In the genomic region with DNA sequence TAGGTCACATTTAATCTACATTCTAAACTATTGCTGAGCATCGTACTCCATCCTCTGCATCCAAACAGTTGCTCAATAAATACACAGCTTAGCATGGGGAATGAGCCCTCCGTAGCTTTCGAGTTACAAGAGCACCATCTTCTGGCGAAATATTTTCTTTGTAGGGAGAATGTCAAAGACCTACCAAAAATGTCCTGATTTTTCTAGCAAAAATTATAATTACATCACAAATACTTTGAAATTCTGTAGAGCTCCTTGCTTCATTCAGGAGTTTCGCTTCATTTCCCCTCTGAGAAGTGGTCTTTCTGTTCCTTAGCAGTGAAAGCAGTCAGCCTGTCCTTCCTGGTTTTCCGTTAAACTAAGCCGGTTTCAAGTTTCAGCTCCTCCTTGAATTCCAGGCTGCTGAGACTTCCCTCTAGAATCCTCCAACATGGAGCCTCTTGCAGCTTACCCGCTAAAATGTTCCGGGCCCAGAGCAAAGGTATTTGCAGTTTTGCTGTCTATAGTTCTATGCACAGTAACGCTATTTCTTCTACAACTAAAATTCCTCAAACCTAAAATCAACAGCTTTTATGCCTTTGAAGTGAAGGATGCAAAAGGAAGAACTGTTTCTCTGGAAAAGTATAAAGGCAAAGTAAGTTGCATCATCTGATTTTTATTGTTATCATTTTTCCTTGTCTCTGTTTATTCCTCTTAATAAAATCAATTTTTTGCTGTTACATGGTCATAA, we compare ENCODE assay signal across 8 cellular contexts. TPM values are rescaled to one million over a fixed set of nuclear protein-coding genes. Genes with fewer than 3 reads are reported as not detected.
DNase-seq lines count a peak whose midpoint lies in the region; ATAC-seq, FAIRE-seq and TF ChIP-seq lines count a peak whose summit lies in the region.

A gene with protein sequence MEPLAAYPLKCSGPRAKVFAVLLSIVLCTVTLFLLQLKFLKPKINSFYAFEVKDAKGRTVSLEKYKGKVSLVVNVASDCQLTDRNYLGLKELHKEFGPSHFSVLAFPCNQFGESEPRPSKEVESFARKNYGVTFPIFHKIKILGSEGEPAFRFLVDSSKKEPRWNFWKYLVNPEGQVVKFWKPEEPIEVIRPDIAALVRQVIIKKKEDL (plus strand): TSS at position 409 of the 730 bp plus-strand sequence. CDS start 22 bp downstream, at position 431.

- peak within 1 kb of the TSS; percentile 79 for H3K4me2 ChIP-seq in mammary epithelial cell (ENCODE audit: insufficient read depth, low read depth, low read length)

- no peaks in the 10 kb centered on the region for H3K36me3 Mint-ChIP-seq in stimulated activated memory B cell treated with anti-CD40 and anti-IgM and Interleukin-4, amounts not matched to agents 10 μg/mL and 1 μg/mL and 100 μg/mL, for 72 hours

- H3K4me1 ChIP-seq in A673 (ENCODE audit: insufficient read depth, low read length, poor library complexity, severe bottlenecking), result peaks cover 6% of the 10 kb centered on the region
- peaks cover 8% of the 10 kb centered on the region for H3K4me1 ChIP-seq in mammary epithelial cell (ENCODE audit: insufficient read depth, low read length)
- H3K4me1 ChIP-seq in small intestine (ENCODE audit: control insufficient read depth in 2 of 2, insufficient read depth in 1 of 2, low read depth in 1 of 2, low read length in 1 of 2), result peaks cover 0 to 2% of the 10 kb centered on the region in 2 donors

- no peak within 1 kb of the TSS for H3K27ac Mint-ChIP-seq in stimulated activated memory B cell treated with anti-CD40 and anti-IgM and Interleukin-4, amounts not matched to agents 10 μg/mL and 1 μg/mL and 100 μg/mL, for 72 hours

- POLR2A ChIA-PET in A673 (lab: Charles Lee; ENCODE audit: low non-redundant PET), result interaction anchor here (0.6 to 1.3 kb wide), 4 partner anchors 13 to 407 kb away, joined by 3 to 4 read pairs (median 3); no protein-coding TSS in a partner anchor

- H3K4me1 Mint-ChIP-seq in stimulated activated memory B cell treated with anti-CD40 and anti-IgM and Interleukin-4, amounts not matched to agents 10 μg/mL and 1 μg/mL and 100 μg/mL, for 72 hours, result peaks cover 8% of the 10 kb centered on the region

- intact Hi-C loops in A673 (cut with micrococcal nuclease; ENCODE audit: unreplicated experiment) (loop anchor here (10.0 kb wide), 1 partner anchor 435 kb away; no protein-coding TSS in a partner anchor), mammary epithelial cell (cut with micrococcal nuclease) (loop anchor here (1.0 to 10.0 kb wide), 5 partner anchors 13 to 915 kb away; partner anchors contain the start of gene SNX18)

- H3K9me3 Mint-ChIP-seq in stimulated activated memory B cell treated with anti-CD40 and anti-IgM and Interleukin-4, amounts not matched to agents 10 μg/mL and 1 μg/mL and 100 μg/mL, for 72 hours, result peaks cover 5% of the 10 kb centered on the region

- in situ Hi-C loops in mammary epithelial cell (cut with MboI; ENCODE audit: low sequenced_read_pairs in 2 of 2), result loop anchor here (5.0 to 10.0 kb wide), 2 partner anchors 253 to 255 kb away; no protein-coding TSS in a partner anchor

- H3K27me3 ChIP-seq in A673 (replicated peaks; ENCODE audit: insufficient read depth, low read depth, low read length, poor library complexity) (no peaks in the 10 kb centered on the region), mammary epithelial cell (ENCODE audit: insufficient read depth, low read length) (no peaks in the 10 kb centered on the region), small intestine (ENCODE audit: control insufficient read depth in 2 of 2, insufficient read depth in 2 of 2, low read length in 2 of 2) (no peaks in the 10 kb centered on the region)

- H2AFZ ChIP-seq in mammary epithelial cell (ENCODE audit: low read depth, low read length), result peak within 1 kb of the TSS; percentile 86

- peak; percentile 47 for FAIRE-seq in islet of Langerhans (lab: Jason Lieb, UNC)
- FAIRE-seq in small intestine (lab: Jason Lieb, UNC), result no peak

- peaks cover 34% of the 10 kb centered on the region for H3K27me3 Mint-ChIP-seq in stimulated activated memory B cell treated with anti-CD40 and anti-IgM and Interleukin-4, amounts not matched to agents 10 μg/mL and 1 μg/mL and 100 μg/mL, for 72 hours

- H3K79me2 ChIP-seq in mammary epithelial cell (ENCODE audit: insufficient read depth, low read length), result peaks cover 21% of the 10 kb centered on the region

- no peak for ATAC-seq in GM18868 (IDR thresholded peaks at IDR 0.05; ENCODE audit: unreplicated experiment)
- no peak for ATAC-seq in stimulated activated memory B cell treated with anti-CD40 and anti-IgM and Interleukin-4, amounts not matched to agents 10 μg/mL and 1 μg/mL and 100 μg/mL, for 72 hours

- DNase-seq in A673 (ENCODE audit: low spot score) (peak; percentile 89), NCI-H748 (lab: John Stamatoyannopoulos, UW; ENCODE audit: unreplicated experiment) (peak; percentile 57), mammary epithelial cell (peak; percentile 78), small intestine (peak; percentile 26)

- H3K4me3 ChIP-seq in A673 (ENCODE audit: low read depth, low read length, poor library complexity, severe bottlenecking) (peak within 1 kb of the TSS; percentile 62), mammary epithelial cell (replicated peaks in 1 of 3; ENCODE audit: insufficient read depth in 1 of 3, low read depth in 2 of 3, low read length in 3 of 3) (peak within 1 kb of the TSS; percentile 56 to 93 (median 92)), small intestine (ENCODE audit: low read depth in 1 of 2, low read length in 2 of 2) (no peak within 1 kb of the TSS)

- dilution Hi-C loops in mammary epithelial cell (cut with HindIII; ENCODE audit: low sequenced_read_pairs), result no loop called here

- H3K9me3 ChIP-seq in A673 (ENCODE audit: low read depth, low read length, poor library complexity, severe bottlenecking), result no peaks in the 10 kb centered on the region
- H3K9me3 ChIP-seq in mammary epithelial cell (replicated peaks; ENCODE audit: insufficient read depth, low read length), result no peaks in the 10 kb centered on the region
- no peaks in the 10 kb centered on the region for H3K9me3 ChIP-seq in small intestine (ENCODE audit: control insufficient read depth, low read depth)

- BruUV-seq in A673 (replicated peaks; lab: Mats Ljungman, UMichigan) (no TSS peak), mammary epithelial cell (replicated peaks; lab: Mats Ljungman, UMichigan) (no TSS peak)

- H4K20me1 ChIP-seq in mammary epithelial cell (ENCODE audit: insufficient read depth, low read length), result no peaks in the 10 kb centered on the region

- TF ChIP-seq CTCF in A673 (conservative IDR thresholded peaks at IDR 0.05; ENCODE audit: low read depth, low read length) (peak; percentile 83), GM12872 (IDR thresholded peaks at IDR 0.05; ENCODE audit: insufficient read depth, low read depth, low read length) (0 out of 3 replicates have a peak, but pooled peaks have one; percentile 10), mammary epithelial cell (conservative IDR thresholded peaks at IDR 0.05 in 1 of 2, IDR thresholded peaks at IDR 0.05 in 1 of 2; ENCODE audit: extremely low read depth in 1 of 2, insufficient read depth in 1 of 2, low read depth in 1 of 2, low read length in 2 of 2) (peak; percentile 49 to 63)

- H3K9ac ChIP-seq in mammary epithelial cell (ENCODE audit: insufficient read depth, low read length), result peak within 1 kb of the TSS; percentile 79

- CTCF ChIA-PET in A673 (lab: Charles Lee), result interaction anchor here (0.5 to 1.5 kb wide), 12 partner anchors 11 to 642 kb away, joined by 3 to 27 read pairs (median 4); partner anchors contain the start of gene SNX18
- CTCF ChIA-PET in mammary epithelial cell (lab: Charles Lee; ENCODE audit: low non-redundant PET), result interaction anchor here (0.6 to 1.6 kb wide), 8 partner anchors 12 to 292 kb away, joined by 3 to 31 read pairs (median 6); no protein-coding TSS in a partner anchor

- H3K36me3 ChIP-seq in A673 (ENCODE audit: insufficient read depth, low read length, poor library complexity, severe bottlenecking), result peaks cover 30% of the 10 kb centered on the region
- H3K36me3 ChIP-seq in mammary epithelial cell (ENCODE audit: insufficient read depth, low read length), result no peaks in the 10 kb centered on the region
- no peaks in the 10 kb centered on the region for H3K36me3 ChIP-seq in small intestine (ENCODE audit: control insufficient read depth in 2 of 2, insufficient read depth in 2 of 2, low read length in 2 of 2)

- WGBS in mammary epithelial cell (ENCODE audit: low coverage, missing lambda C conversion rate), result 2% methylated on average over 10 of the region's 10 CpGs
- 6 to 11% (median 8%) methylated on average over 10 of the region's 10 CpGs for WGBS in small intestine, 3 donors

- H3K4me3 Mint-ChIP-seq in stimulated activated memory B cell treated with anti-CD40 and anti-IgM and Interleukin-4, amounts not matched to agents 10 μg/mL and 1 μg/mL and 100 μg/mL, for 72 hours, result no peak within 1 kb of the TSS

- peak within 1 kb of the TSS; percentile 87 for H3K27ac ChIP-seq in A673 (ENCODE audit: low read depth, low read length, poor library complexity, severe bottlenecking)
- peak within 1 kb of the TSS; percentile 90 for H3K27ac ChIP-seq in mammary epithelial cell (ENCODE audit: insufficient read depth, low read depth, low read length)
- peak within 1 kb of the TSS in 1 of 2 donors; percentile 43 for H3K27ac ChIP-seq in small intestine (ENCODE audit: low read depth in 1 of 2, low read length in 1 of 2)

RNA-seq across cellular contexts. Expression of the gene that starts here (rescaled TPM):
- total RNA-seq in A673 (2021) (52.2 and 54.7 TPM in 2 replicates), mammary epithelial cell (10 to 100 TPM; 38.0 to 38.8 TPM)
- polyA plus RNA-seq in mammary epithelial cell (30.8 TPM), small intestine (1 to 10 TPM in 2 of 3 donors, under 1 TPM in 1; 0.22 to 6.6 (median 1.1) TPM)
- polyA minus RNA-seq in mammary epithelial cell, result 26.2 TPM

Comparison
In these comparisons a context has a peak if more than half of its experiments do, and no peak if none do; other contexts are left out.
1. DNase-seq: peak in every context shown above with its lines; median percentile 89 in A673; 78 in mammary epithelial cell; 57 in NCI-H748; 26 in small intestine.
2. H3K4me3 ChIP-seq: peak in A673 (single experiment) and mammary epithelial cell (3 of 3); none in small intestine (0 of 2).
3. CTCF ChIP-seq: peak in every context shown above with its lines; median percentile 83 in A673; 56 in mammary epithelial cell; 10 in GM12872.